18 cellular contexts compared by ENCODE assay signal in the genomic region with DNA sequence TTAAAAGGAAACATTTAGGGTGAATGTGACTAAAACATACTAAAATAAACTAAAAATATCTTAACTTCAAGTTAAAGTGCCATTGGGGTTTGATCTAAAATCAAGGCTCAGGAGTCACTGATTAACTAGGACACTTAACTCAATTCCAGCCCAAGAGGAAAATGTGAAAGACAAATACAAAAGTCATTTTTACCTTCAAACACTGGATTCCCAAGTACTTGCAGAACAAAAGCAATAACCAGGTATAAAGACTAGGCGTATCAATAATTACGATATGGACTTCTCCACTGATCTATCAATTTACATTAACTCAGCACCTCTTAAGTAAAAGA. TPM values are rescaled to one million over a fixed set of nuclear protein-coding genes. Genes with fewer than 3 reads are reported as not detected.
"Had no signal": no experiment of that assay in that cellular context is flagged by ENCODE, and none has a peak within 500 bp of the region (broad histone marks: within the 10 kb centered on the region; RNA-seq: fewer than 3 reads in every experiment).

No MANE protein-coding gene starts in this region.

- H3K9me3 ChIP-seq: esophagus squamous epithelium, gastroesophageal sphincter had no signal

- H3K4me3 ChIP-seq: coronary artery, esophagus squamous epithelium, gastroesophageal sphincter had no signal

- H3K27ac ChIP-seq: brain microvascular endothelial cell, coronary artery, dorsolateral prefrontal cortex, epithelial cell of prostate, esophagus squamous epithelium, gastroesophageal sphincter, VCaP had no signal

- H3K4me1 ChIP-seq: gastroesophageal sphincter had no signal

- DNase-seq: activated CD4-positive, alpha-beta T cell treated with anti-CD3 and anti-CD28 coated beads for 1 hour; activated effector memory CD4-positive, alpha-beta T cell treated with Interleukin-2 at 50 U/mL for 16 hours; activated T-cell treated with anti-CD3 and anti-CD28 coated beads, Interleukin-2, amount 50 U/mL, for 4 hours; dorsolateral prefrontal cortex; esophagus squamous epithelium; T-helper 9 cell had no signal

- ATAC-seq: activated T-cell treated with anti-CD3 and anti-CD28 coated beads, Interleukin-2, amount 50 U/mL, for 4 hours; activated T-helper 17 cell treated with anti-CD3 and anti-CD28 coated beads, Interleukin-2, amount 50 U/mL, for 72 hours; gastroesophageal sphincter; WTC11 had no signal

- H3K27me3 ChIP-seq: brain microvascular endothelial cell, dorsolateral prefrontal cortex, esophagus squamous epithelium, gastroesophageal sphincter had no signal

RNA-seq across cellular contexts. Expression of a gene that starts 41.0 kb away (rescaled TPM):
- total RNA-seq: activated CD4-positive, alpha-beta memory T cell treated with anti-CD3 and anti-CD28 coated beads, Interleukin-2, amount 10 ng/mL, durations not matched to agents 7 days and 5 days; activated CD4-positive, alpha-beta T cell treated with anti-CD3 and anti-CD28 coated beads, Interleukin-2, amount 10 ng/mL, durations not matched to agents 7 days and 5 days; activated T-cell treated with anti-CD3 and anti-CD28 coated beads, Interleukin-2, amount 50 U/mL, for 4 hours; activated T-helper 17 cell treated with anti-CD3 and anti-CD28 coated beads, Interleukin-2, amount 50 U/mL, for 72 hours; esophagus squamous epithelium; glomerular endothelial cell; T-cell; T-helper 2 cell treated with Interferon-gamma antibody and Interleukin-4, amounts not matched to agents 100 ng/mL and 5 ng/mL, for 36 hours had no signal
